Comparison of ENCODE assay signal across 27 cellular contexts in the genomic region with DNA sequence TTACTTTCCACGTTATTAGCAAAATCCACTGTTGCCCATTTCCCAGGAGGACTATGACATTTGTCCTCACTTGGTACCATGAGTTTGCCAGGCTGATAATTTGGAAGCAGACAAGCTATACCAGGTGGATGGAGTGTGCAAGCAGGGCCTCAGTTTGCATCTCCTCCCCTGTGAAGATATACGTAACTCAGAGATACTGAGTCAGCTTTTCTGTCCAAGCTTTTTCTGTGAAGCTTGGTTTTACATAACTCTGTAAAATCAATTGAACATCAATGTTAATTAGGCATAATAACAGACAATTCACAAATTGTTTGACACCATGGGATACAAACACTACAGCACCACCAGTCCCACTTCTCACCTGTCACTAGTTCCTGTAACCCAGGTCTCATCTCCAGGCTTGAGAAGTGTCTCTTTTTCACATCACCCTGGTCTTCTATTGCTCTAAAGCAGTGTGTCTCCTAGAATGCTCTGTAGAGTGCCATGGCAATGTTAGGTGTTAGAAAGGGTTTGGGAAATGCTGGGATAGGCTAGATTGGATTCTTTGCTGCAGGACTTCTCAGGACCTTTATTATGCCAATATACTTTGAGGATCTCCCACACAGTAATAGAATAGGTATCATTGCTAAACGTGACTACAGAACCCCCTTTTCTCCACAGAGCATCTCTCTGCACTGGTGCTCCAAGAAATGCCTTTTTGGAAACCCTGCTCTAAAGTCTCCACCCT. TPM values are rescaled to one million over a fixed set of nuclear protein-coding genes. Genes with fewer than 3 reads are reported as not detected.
"Had no signal": no experiment of that assay in that cellular context is flagged by ENCODE, and none has a peak within 500 bp of the region (broad histone marks: within the 10 kb centered on the region; RNA-seq: fewer than 3 reads in every experiment).

No MANE protein-coding gene starts in this region.

- H3K4me3 Mint-ChIP-seq: natural killer cell; stimulated activated effector memory CD8-positive, alpha-beta T cell treated with anti-CD3 and anti-CD28 coated beads, Interleukin-12 subunit alpha, Interleukin-12 subunit beta, amount 100 ng/mL, for 72 hours had no signal

- H3K4me3 ChIP-seq: dorsolateral prefrontal cortex, esophagus squamous epithelium, lower lobe of right lung, prostate gland, right atrium auricular region, sigmoid colon, stomach, thyroid gland, vagina had no signal

- ATAC-seq: left ventricle myocardium superior; lower lobe of right lung; natural killer cell; stimulated activated effector memory CD8-positive, alpha-beta T cell treated with anti-CD3 and anti-CD28 coated beads, Interleukin-12 subunit alpha, Interleukin-12 subunit beta, amount 100 ng/mL, for 72 hours had no signal

- H3K4me1 ChIP-seq: lower lobe of right lung, right atrium auricular region, sigmoid colon, thyroid gland, vagina had no signal

- H3K36me3 ChIP-seq: esophagus squamous epithelium, lower lobe of right lung, prostate gland, right atrium auricular region, sigmoid colon, stomach, thyroid gland, vagina had no signal

- H3K27ac Mint-ChIP-seq: natural killer cell; stimulated activated effector memory CD8-positive, alpha-beta T cell treated with anti-CD3 and anti-CD28 coated beads, Interleukin-12 subunit alpha, Interleukin-12 subunit beta, amount 100 ng/mL, for 72 hours had no signal

- H3K27ac ChIP-seq: esophagus squamous epithelium, lower lobe of right lung, prostate gland, right atrium auricular region, sigmoid colon, stomach, thyroid gland, vagina had no signal

- H3K4me1 Mint-ChIP-seq: natural killer cell; stimulated activated effector memory CD8-positive, alpha-beta T cell treated with anti-CD3 and anti-CD28 coated beads, Interleukin-12 subunit alpha, Interleukin-12 subunit beta, amount 100 ng/mL, for 72 hours had no signal

- H3K27me3 ChIP-seq: right atrium auricular region, thyroid gland, vagina had no signal

- H3K9me3 ChIP-seq: lower lobe of right lung, prostate gland, sigmoid colon, thyroid gland, vagina had no signal

- H3K36me3 Mint-ChIP-seq: natural killer cell; stimulated activated effector memory CD8-positive, alpha-beta T cell treated with anti-CD3 and anti-CD28 coated beads, Interleukin-12 subunit alpha, Interleukin-12 subunit beta, amount 100 ng/mL, for 72 hours had no signal

- DNase-seq: effector CD8-positive, alpha-beta T cell; erythroblast; esophagus squamous epithelium; foreskin melanocyte; left ventricle myocardium superior; lower lobe of right lung; natural killer cell; sigmoid colon; stimulated activated CD4-positive, alpha-beta T cell treated with anti-CD3 and anti-CD28 coated beads, Interleukin-2, amount 100 ng/mL, for 24 hours; stimulated activated CD4-positive, alpha-beta T cell treated with anti-CD3 and anti-CD28 coated beads, Interleukin-4, amount 100 ng/mL, for 24 hours; stimulated activated naive CD4-positive, alpha-beta T cell treated with Interleukin-2 at 50 U/mL for 16 hours; stomach; thyroid gland; trophoblast cell had no signal

RNA-seq across cellular contexts. Expression of a gene that starts 13.7 kb away (rescaled TPM):
- total RNA-seq: natural killer cell, osteocyte, temporal lobe had no signal
- polyA plus RNA-seq: keratinocyte had no signal

RNA-seq across cellular contexts. Expression of a gene that starts 20.9 kb away (rescaled TPM):
- total RNA-seq: mononuclear cell, natural killer cell had no signal
- polyA plus RNA-seq: keratinocyte had no signal

RNA-seq across cellular contexts. Expression of a gene that starts 32.2 kb away (rescaled TPM):
- total RNA-seq: esophagus squamous epithelium, left ventricle myocardium superior, lower lobe of right lung, mesenteric fat pad, mononuclear cell, natural killer cell, osteocyte, prostate gland, right atrium auricular region, sigmoid colon, skeletal muscle tissue, stomach, subcutaneous adipose tissue, temporal lobe, thyroid gland, ureter, vagina had no signal
- polyA plus RNA-seq: keratinocyte, sigmoid colon, stomach had no signal
